Comparison of ENCODE assay signal across 9 cellular contexts in genomic region chr4:6727081-6727942, GRCh38. TPM values are rescaled to one million over a fixed set of nuclear protein-coding genes. Genes with fewer than 3 reads are reported as not detected.
DNase-seq lines count a peak whose midpoint lies in the region; ATAC-seq lines count a peak whose summit lies in the region.
"Had no signal": no experiment of that assay in that cellular context is flagged by ENCODE, and none has a peak within 500 bp of the region (broad histone marks: within the 10 kb centered on the region; RNA-seq: fewer than 3 reads in every experiment).

No MANE protein-coding gene starts in this region.

- ATAC-seq in GM19395 (IDR thresholded peaks at IDR 0.05; ENCODE audit: unreplicated experiment) = no peak

- intact Hi-C loops in head of caudate nucleus (cut with DNase I) = no loop called here
- intact Hi-C loops in posterior vena cava (cut with DNase I) = loop anchor here in 1 of 2 donors (10.0 kb wide), 1 partner anchor 47 kb away; no protein-coding TSS in a partner anchor

- peak; percentile 79 for DNase-seq in COLO829 (ENCODE audit: low spot score)
- peak; percentile 74 for DNase-seq in amniotic epithelial cell (ENCODE audit: low read depth)
- DNase-seq in head of caudate nucleus = peak; percentile 78 to 95 (median 90)
- DNase-seq in posterior vena cava (ENCODE audit: low spot score) = peak; percentile 84
- no peak for DNase-seq in NOMO-1 treated with dmso at 0.1 percent for 144 hours (lab: John Stamatoyannopoulos, UW; ENCODE audit: unreplicated experiment)
- DNase-seq in KBM-7 = no peak
- no peak for DNase-seq in stimulated activated CD4-positive, alpha-beta T cell treated with anti-CD3 and anti-CD28 coated beads, Interleukin-4, amount 100 ng/mL, for 24 hours
- DNase-seq: NCI-H1105 treated with DMSO at 0.1 percent for 48 hours had no signal

- in situ Hi-C loops in KBM-7 (cut with MboI; ENCODE audit: low pct_unique_long_range_greater_than_20kb, low sequenced_read_pairs) = no loop called here

RNA-seq across cellular contexts. Expression of gene BLOC1S4, which starts 11.3 kb away (rescaled TPM):
- 1 to 10 TPM; 8.3 to 9.7 TPM for total RNA-seq in posterior vena cava

RNA-seq across cellular contexts. Expression of gene MRFAP1L1, which starts 17.6 kb away (rescaled TPM):
- 10 to 100 TPM; 35.9 to 43.8 TPM for total RNA-seq in posterior vena cava

RNA-seq across cellular contexts. Expression of gene S100P, which starts 33.6 kb away (rescaled TPM):
- total RNA-seq in posterior vena cava = 1 to 10 TPM; 3.5 to 7.8 TPM

RNA-seq across cellular contexts. Expression of gene KIAA0232, which starts 55.2 kb away (rescaled TPM):
- total RNA-seq in posterior vena cava = 10 to 100 TPM; 29.1 to 32.9 TPM

Comparison
In these comparisons a context has a peak if more than half of its experiments do, and no peak if none do; other contexts are left out.
1. DNase-seq: peak in COLO829 (single experiment), amniotic epithelial cell (single experiment), head of caudate nucleus (42 of 42) and posterior vena cava (single experiment); none in NOMO-1 treated with dmso at 0.1 percent for 144 hours (single experiment), KBM-7 (single experiment) and stimulated activated CD4-positive, alpha-beta T cell treated with anti-CD3 and anti-CD28 coated beads, Interleukin-4, amount 100 ng/mL, for 24 hours (single experiment).